In the genomic region with DNA sequence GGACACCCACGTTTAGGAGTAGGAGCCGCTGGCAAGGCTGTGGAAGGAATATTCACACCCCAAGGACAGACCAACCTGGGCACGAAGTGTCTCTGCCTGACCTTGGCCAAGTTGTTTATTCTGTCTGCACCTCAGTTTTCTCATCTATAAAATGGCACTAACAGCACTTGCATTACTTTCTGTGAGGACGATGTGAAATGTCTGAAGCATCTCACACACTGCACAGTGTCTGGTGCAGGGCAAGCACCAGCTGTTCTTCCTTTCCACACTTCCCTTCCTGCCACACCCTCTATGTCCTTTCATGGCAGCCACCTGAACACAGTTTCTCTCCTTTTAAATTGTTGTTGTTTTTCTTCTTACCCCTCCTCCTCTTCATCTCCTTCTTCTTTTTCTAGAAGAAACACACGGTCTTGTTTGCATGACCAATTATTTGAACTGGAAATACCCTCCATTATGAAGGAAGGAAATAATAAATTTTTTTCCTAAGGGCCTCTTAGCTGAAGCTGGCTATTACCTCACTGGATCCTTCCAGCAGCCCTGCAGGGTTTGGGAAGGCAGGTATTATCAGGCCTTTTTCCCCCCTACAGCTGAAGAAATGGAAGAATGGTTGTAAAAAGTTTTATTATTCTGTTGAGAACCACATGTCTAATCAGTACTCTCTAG, we compare ENCODE assay signal across 8 cellular contexts. TPM values are rescaled to one million over a fixed set of nuclear protein-coding genes. Genes with fewer than 3 reads are reported as not detected.
A peak's percentile ranks its signal among the peaks of the same experiment; 100 is the strongest.
DNase-seq lines count a peak whose midpoint lies in the region; ATAC-seq, FAIRE-seq and TF ChIP-seq lines count a peak whose summit lies in the region.

No MANE protein-coding gene starts in this region.

- BruUV-seq in HepG2 (replicated peaks; lab: Mats Ljungman, UMichigan): no TSS peak

- no peak for TF ChIP-seq RAD21 in HepG2 (CRISPR knock-in tag; IDR thresholded peaks at IDR 0.05)

- no peak for TF ChIP-seq CTCF in HepG2 (CRISPR knock-in tag; IDR thresholded peaks at IDR 0.05)
- TF ChIP-seq CTCF in right lobe of liver (IDR thresholded peaks at IDR 0.05): no peak
- no peak for TF ChIP-seq CTCF in astrocyte (IDR thresholded peaks at IDR 0.05; ENCODE audit: insufficient read depth, low read depth, low read length)
- no peak for TF ChIP-seq CTCF in ovary (IDR thresholded peaks at IDR 0.05)

- H3K36me3 ChIP-seq in HepG2 (replicated peaks in 1 of 2; ENCODE audit: control insufficient read depth in 1 of 2, insufficient read depth in 2 of 2, low read length in 2 of 2) (no peaks in the 10 kb centered on the region), right lobe of liver (no peaks in the 10 kb centered on the region), astrocyte (ENCODE audit: insufficient read depth, low read length) (no peaks in the 10 kb centered on the region), ovary (no peaks in the 10 kb centered on the region)

- H3K27me3 ChIP-seq in HepG2 (ENCODE audit: control insufficient read depth in 1 of 2, insufficient read depth in 2 of 2, low read length in 2 of 2) (peaks cover 0 to 48% of the 10 kb centered on the region in 2 experiments; a peak in 4 of 5 replicates), right lobe of liver (no peaks in the 10 kb centered on the region), astrocyte (ENCODE audit: insufficient read depth, low read length) (no peaks in the 10 kb centered on the region), ovary (no peaks in the 10 kb centered on the region)

- H3K9ac ChIP-seq in HepG2 (ENCODE audit: insufficient read depth, low read depth, low read length) (no peak overlapping the region), astrocyte (ENCODE audit: low read length) (no peak overlapping the region)

- H3K27ac ChIP-seq in HepG2 (ENCODE audit: extremely low read length, insufficient read depth, low read length) (no peak overlapping the region), right lobe of liver (no peak overlapping the region), astrocyte (ENCODE audit: low read depth, low read length) (no peak overlapping the region), ovary (peak overlapping the region; percentile 7 to 100)

- no peaks in the 10 kb centered on the region for H3K9me3 Mint-ChIP-seq in astrocyte (ENCODE audit: unreplicated experiment)

- in situ Hi-C loops in HepG2 (cut with HindIII; ENCODE audit: extremely low pct_ligation_motif_present, low pct_unique_long_range_greater_than_20kb): loop anchor here (5.0 kb wide), 1 partner anchor 56 kb away; no protein-coding TSS in a partner anchor

- H2AFZ ChIP-seq in HepG2 (ENCODE audit: low read length): no peak overlapping the region
- no peak overlapping the region for H2AFZ ChIP-seq in astrocyte (ENCODE audit: low read depth, low read length)

- H3K27ac Mint-ChIP-seq in astrocyte (ENCODE audit: unreplicated experiment): no peak overlapping the region

- H3K79me2 ChIP-seq in HepG2 (ENCODE audit: insufficient read depth, low read length) (no peaks in the 10 kb centered on the region), astrocyte (ENCODE audit: insufficient read depth, low read length) (no peaks in the 10 kb centered on the region)

- no peaks in the 10 kb centered on the region for H3K36me3 Mint-ChIP-seq in astrocyte (ENCODE audit: low read depth, unreplicated experiment)

- no peak for TF ChIP-seq EP300 in HepG2 (IDR thresholded peaks at IDR 0.05; ENCODE audit: low read depth in 2 of 2, low read length in 2 of 2)
- TF ChIP-seq EP300 in HepG2 (CRISPR knock-in tag; IDR thresholded peaks at IDR 0.05; ENCODE audit: borderline replicate concordance): no peak
- TF ChIP-seq EP300 in ovary (IDR thresholded peaks at IDR 0.05): no peak

- H3K4me3 ChIP-seq in HepG2 (replicated peaks in 1 of 3; ENCODE audit: insufficient read depth in 1 of 3, low read depth in 2 of 3, low read length in 3 of 3) (no peak overlapping the region), right lobe of liver (no peak overlapping the region), astrocyte (ENCODE audit: insufficient read depth, low read depth, low read length) (no peak overlapping the region), ovary (no peak overlapping the region)

- DNase-seq in HepG2 (ENCODE audit: low spot score) (no peak), right lobe of liver (no peak), HT1080 (ENCODE audit: low read depth) (peak; percentile 16), astrocyte (ENCODE audit: low read depth) (no peak), ovary (no peak), urothelium cell line (ENCODE audit: low spot score) (no peak)
- no peak for DNase-seq in effector CD8-positive, alpha-beta T cell (lab: John Stamatoyannopoulos, UW)
- no peak for DNase-seq in activated CD4-positive, alpha-beta T cell treated with anti-CD3 and anti-CD28 coated beads, Interleukin-2, amount 50 U/mL, for 48 hours

- ATAC-seq in HepG2 (no peak), right lobe of liver (no peak)

- POLR2A ChIA-PET in HepG2 (lab: Yijun Ruan, JAX): interaction anchor here (1.6 to 6.1 kb wide), 2 partner anchors 52 to 66 kb away, joined by 5 to 110 read pairs; a partner anchor contains a TSS

- peaks cover 54% of the 10 kb centered on the region for H3K4me1 ChIP-seq in HepG2 (ENCODE audit: insufficient read depth, low read length)
- peaks cover 0 to 7% (median 0%) of the 10 kb centered on the region in 4 donors for H3K4me1 ChIP-seq in right lobe of liver
- H3K4me1 ChIP-seq in astrocyte (ENCODE audit: insufficient read depth, low read length): peaks cover 39% of the 10 kb centered on the region
- H3K4me1 ChIP-seq in ovary (ENCODE audit: insufficient read depth): peaks cover 31% of the 10 kb centered on the region

- H3K4me1 Mint-ChIP-seq in astrocyte (ENCODE audit: low read depth, unreplicated experiment): peaks cover 44% of the 10 kb centered on the region

- no peaks in the 10 kb centered on the region for H4K20me1 ChIP-seq in HepG2 (ENCODE audit: insufficient read depth, low read length)
- H4K20me1 ChIP-seq in astrocyte (ENCODE audit: insufficient read depth, low read length): no peaks in the 10 kb centered on the region

- CTCF ChIA-PET in HepG2 (lab: Yijun Ruan, JAX; ENCODE audit: low intra/inter-chr PET ratio, low total read pairs): no interaction called here

- H3K4me3 Mint-ChIP-seq in astrocyte (ENCODE audit: unreplicated experiment): peak overlapping the region; percentile 10

- TF ChIP-seq POLR2A in HepG2 (IDR thresholded peaks at IDR 0.05; ENCODE audit: insufficient read depth in 1 of 2, low read depth in 2 of 2, low read length in 2 of 2) (no peak), right lobe of liver (IDR thresholded peaks at IDR 0.05) (no peak), ovary (IDR thresholded peaks at IDR 0.05) (no peak)

- no peaks in the 10 kb centered on the region for H3K9me3 ChIP-seq in HepG2 (ENCODE audit: low read length)
- no peaks in the 10 kb centered on the region for H3K9me3 ChIP-seq in right lobe of liver
- H3K9me3 ChIP-seq in astrocyte (ENCODE audit: insufficient read depth, low read depth, low read length): no peaks in the 10 kb centered on the region
- no peaks in the 10 kb centered on the region for H3K9me3 ChIP-seq in ovary

- H3K27me3 Mint-ChIP-seq in astrocyte (ENCODE audit: low read depth, unreplicated experiment): no peaks in the 10 kb centered on the region

- FAIRE-seq in HepG2 (lab: Jason Lieb, UNC) (no peak), astrocyte (lab: Jason Lieb, UNC) (no peak), urothelium cell line (lab: Jason Lieb, UNC) (no peak)

- no peak overlapping the region for H3K4me2 ChIP-seq in HepG2 (ENCODE audit: low read depth, low read length)
- peak overlapping the region; percentile 54 for H3K4me2 ChIP-seq in astrocyte (ENCODE audit: low read length)

- WGBS in HepG2 (ENCODE audit: low lambda C conversion rate): 38% methylated on average over 5 of the region's 5 CpGs
- WGBS in right lobe of liver (ENCODE audit: insufficient coverage, low coverage, low lambda C conversion rate, missing lambda C conversion rate): 28% methylated on average over 4 of the region's 5 CpGs
- 24 to 31% (median 24%) methylated on average over 5 of the region's 5 CpGs for WGBS in ovary, 3 donors

- intact Hi-C loops in HepG2 (cut with micrococcal nuclease; ENCODE audit: unreplicated experiment): no loop called here
- intact Hi-C loops in right lobe of liver (cut with DNase I): no loop called here
- intact Hi-C loops in ovary (cut with DNase I): loop anchor here in 3 of 4 donors (5.0 kb wide), 3 partner anchors 51 to 66 kb away; a partner anchor contains a TSS

RNA-seq across cellular contexts. Expression of a gene that starts 42.9 kb away (rescaled TPM):
- total RNA-seq in HepG2 (2016; rRNA removed; fragmentation: Illumina TruSeq; extraction: Trizol) (12.1 and 13.1 TPM in 2 replicates), right lobe of liver (1 to 10 TPM; 2.2 to 7.9 (median 3.5) TPM), astrocyte (3.2 and 3.4 TPM in 2 replicates), ovary (1 to 10 TPM; 2.7 to 5.5 (median 5.1) TPM)
- 24.3 and 27.9 TPM in 2 replicates for total RNA-seq in HepG2 (2016; cell fraction: cytosol; rRNA removed; fragmentation: Illumina TruSeq; extraction: Trizol; ENCODE audit: low read depth)
- total RNA-seq in HepG2 (2016; cell fraction: insoluble cytoplasmic fraction; rRNA removed; fragmentation: Illumina TruSeq; extraction: Trizol): 14.7 and 15.5 TPM in 2 replicates
- total RNA-seq in HepG2 (2016; cell fraction: membrane; rRNA removed; fragmentation: Illumina TruSeq; extraction: Trizol): 27.9 and 34.5 TPM in 2 replicates
- total RNA-seq in HepG2 (2016; cell fraction: nucleus; rRNA removed; fragmentation: Illumina TruSeq; extraction: Trizol): 3.4 and 6.2 TPM in 2 replicates
- polyA plus RNA-seq in HepG2 (2011; rRNA removed) (11.4 and 14.7 TPM in 2 replicates), ovary (1 to 10 TPM; 3.6 to 4.0 TPM)
- polyA plus RNA-seq in HepG2 (2011; cell fraction: cytosol; rRNA removed): 11.9 and 15.5 TPM in 2 replicates
- polyA plus RNA-seq in HepG2 (2011; cell fraction: nucleus; rRNA removed): 5.3 and 6.3 TPM in 2 replicates
- 4.8 and 9.6 TPM in 2 replicates for polyA plus RNA-seq in HepG2 (2012)
- polyA plus RNA-seq in HepG2 (2016; cell fraction: cytosol; fragmentation: Illumina TruSeq; extraction: Trizol; ENCODE audit: low read depth): 34.8 and 37.5 TPM in 2 replicates
- 12.6 and 13.2 TPM in 2 replicates for polyA plus RNA-seq in HepG2 (2016; cell fraction: insoluble cytoplasmic fraction; fragmentation: Illumina TruSeq; extraction: Trizol; ENCODE audit: low read depth)
- polyA plus RNA-seq in HepG2 (2016; cell fraction: membrane; fragmentation: Illumina TruSeq; extraction: Trizol; ENCODE audit: low read depth): 23.8 and 26.9 TPM in 2 replicates
- 8.7 and 11.7 TPM in 2 replicates for polyA plus RNA-seq in HepG2 (2016; cell fraction: nucleus; fragmentation: Illumina TruSeq; extraction: Trizol; ENCODE audit: insufficient read depth, low read depth)
- polyA minus RNA-seq in HepG2 (2011; rRNA and poly(A)+ RNA removed; ENCODE audit: low replicate concordance): 5.1 and 5.7 TPM in 2 replicates
- polyA minus RNA-seq in HepG2 (2011; cell fraction: cytosol; rRNA and poly(A)+ RNA removed): 6.1 and 7.6 TPM in 2 replicates
- 1.4 and 3.5 TPM in 2 replicates for polyA minus RNA-seq in HepG2 (2011; cell fraction: nucleus; rRNA and poly(A)+ RNA removed)
- 17.8 and 24.6 TPM in 2 replicates for total RNA-seq in HT1080 (2014; rRNA removed; shearing (Covaris generic))
- polyA plus RNA-seq in HT1080 (2015; cell fraction: cytosol; rRNA removed): 10.9 and 11.5 TPM in 2 replicates
- polyA plus RNA-seq in HT1080 (2015; cell fraction: nucleus; rRNA removed): 1.6 and 6.5 TPM in 2 replicates

RNA-seq across cellular contexts. Expression of a gene that starts 51.9 kb away (rescaled TPM):
- total RNA-seq in HepG2 (2016; rRNA removed; fragmentation: Illumina TruSeq; extraction: Trizol) (38.1 and 42.4 TPM in 2 replicates), right lobe of liver (10 to 100 TPM; 39.3 to 84.2 (median 64.7) TPM), astrocyte (87.1 and 91.9 TPM in 2 replicates), ovary (100 to 1,000 TPM in 6 of 7 donors, 10 to 100 TPM in 1; 73.1 to 212 (median 189) TPM)
- total RNA-seq in HepG2 (2016; cell fraction: cytosol; rRNA removed; fragmentation: Illumina TruSeq; extraction: Trizol; ENCODE audit: low read depth): 20.5 and 21.6 TPM in 2 replicates
- total RNA-seq in HepG2 (2016; cell fraction: insoluble cytoplasmic fraction; rRNA removed; fragmentation: Illumina TruSeq; extraction: Trizol): 37.7 and 41.1 TPM in 2 replicates
- total RNA-seq in HepG2 (2016; cell fraction: membrane; rRNA removed; fragmentation: Illumina TruSeq; extraction: Trizol): 60.6 and 65.1 TPM in 2 replicates
- total RNA-seq in HepG2 (2016; cell fraction: nucleus; rRNA removed; fragmentation: Illumina TruSeq; extraction: Trizol): 35.7 and 38.6 TPM in 2 replicates
- polyA plus RNA-seq in HepG2 (2011; rRNA removed) (82.5 and 91.3 TPM in 2 replicates), ovary (100 to 1,000 TPM in 1 of 2 donors, 10 to 100 TPM in 1; 94.8 to 165 TPM)
- 94.6 and 96.0 TPM in 2 replicates for polyA plus RNA-seq in HepG2 (2011; cell fraction: cytosol; rRNA removed)
- polyA plus RNA-seq in HepG2 (2011; cell fraction: nucleus; rRNA removed): 121 and 124 TPM in 2 replicates
- 68.6 and 96.3 TPM in 2 replicates for polyA plus RNA-seq in HepG2 (2012)
- 59.2 and 67.3 TPM in 2 replicates for polyA plus RNA-seq in HepG2 (2016; cell fraction: cytosol; fragmentation: Illumina TruSeq; extraction: Trizol; ENCODE audit: low read depth)
- polyA plus RNA-seq in HepG2 (2016; cell fraction: insoluble cytoplasmic fraction; fragmentation: Illumina TruSeq; extraction: Trizol; ENCODE audit: low read depth): 57.7 and 67.3 TPM in 2 replicates
- 88.5 and 93.3 TPM in 2 replicates for polyA plus RNA-seq in HepG2 (2016; cell fraction: membrane; fragmentation: Illumina TruSeq; extraction: Trizol; ENCODE audit: low read depth)
- polyA plus RNA-seq in HepG2 (2016; cell fraction: nucleus; fragmentation: Illumina TruSeq; extraction: Trizol; ENCODE audit: insufficient read depth, low read depth): 61.0 and 66.5 TPM in 2 replicates
- 118 and 141 TPM in 2 replicates for polyA minus RNA-seq in HepG2 (2011; rRNA and poly(A)+ RNA removed; ENCODE audit: low replicate concordance)
- 57.9 and 82.7 TPM in 2 replicates for polyA minus RNA-seq in HepG2 (2011; cell fraction: cytosol; rRNA and poly(A)+ RNA removed)
- 88.2 and 116 TPM in 2 replicates for polyA minus RNA-seq in HepG2 (2011; cell fraction: nucleus; rRNA and poly(A)+ RNA removed)
- 30.3 and 43.3 TPM in 2 replicates for total RNA-seq in HT1080 (2014; rRNA removed; shearing (Covaris generic))
- polyA plus RNA-seq in HT1080 (2015; cell fraction: cytosol; rRNA removed): 66.0 and 80.2 TPM in 2 replicates
- 55.8 and 62.8 TPM in 2 replicates for polyA plus RNA-seq in HT1080 (2015; cell fraction: nucleus; rRNA removed)

Comparison
In these comparisons a context has a peak if more than half of its experiments do, and no peak if none do; other contexts are left out.
1. H3K27ac ChIP-seq: peak in ovary (2 of 2); none in HepG2 (single experiment), right lobe of liver (0 of 3) and astrocyte (single experiment).
2. intact Hi-C loops: an anchor here in ovary (5.0 kb wide); none called in HepG2 and right lobe of liver.